8 cellular contexts compared by ENCODE assay signal in the genomic region with DNA sequence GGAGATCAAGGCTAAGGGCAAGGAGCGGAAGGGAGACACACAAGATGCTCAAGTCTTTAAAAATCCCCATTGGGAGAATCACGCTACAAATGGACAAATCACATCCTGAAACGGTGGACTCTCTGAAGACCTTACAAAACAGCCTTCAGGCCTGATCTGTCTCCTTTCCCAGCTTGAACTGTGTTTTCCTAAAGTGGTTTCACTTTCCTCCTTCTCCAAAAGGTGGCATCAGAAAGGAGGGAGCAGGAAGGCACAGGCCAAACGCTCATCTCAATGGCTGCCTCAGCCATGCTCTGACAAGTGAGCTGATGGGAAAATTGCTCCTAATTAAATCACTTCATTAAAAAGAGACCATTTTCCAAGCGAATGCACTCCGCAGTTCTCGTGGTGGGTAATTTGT. TPM values are rescaled to one million over a fixed set of nuclear protein-coding genes. Genes with fewer than 3 reads are reported as not detected.
DNase-seq lines count a peak whose midpoint lies in the region; ATAC-seq and TF ChIP-seq lines count a peak whose summit lies in the region.

No MANE protein-coding gene starts in this region.

- no peak overlapping the region for H3K27ac ChIP-seq in CD4-positive, alpha-beta T cell (ENCODE audit: low read depth, low read length)

- H3K27ac Mint-ChIP-seq in activated naive CD4-positive, alpha-beta T cell treated with anti-CD3 and anti-CD28 coated beads, Interleukin-2, amount 10 ng/mL, durations not matched to agents 7 days and 5 days = no peak overlapping the region
- no peak overlapping the region for H3K27ac Mint-ChIP-seq in CD4-positive, alpha-beta T cell

- H3K4me1 Mint-ChIP-seq in activated naive CD4-positive, alpha-beta T cell treated with anti-CD3 and anti-CD28 coated beads, Interleukin-2, amount 10 ng/mL, durations not matched to agents 7 days and 5 days = no peaks in the 10 kb centered on the region
- no peaks in the 10 kb centered on the region for H3K4me1 Mint-ChIP-seq in CD4-positive, alpha-beta T cell (ENCODE audit: low read depth)

- no peaks in the 10 kb centered on the region for H3K36me3 Mint-ChIP-seq in activated naive CD4-positive, alpha-beta T cell treated with anti-CD3 and anti-CD28 coated beads, Interleukin-2, amount 10 ng/mL, durations not matched to agents 7 days and 5 days
- H3K36me3 Mint-ChIP-seq in CD4-positive, alpha-beta T cell (ENCODE audit: low read depth) = no peaks in the 10 kb centered on the region

- no peaks in the 10 kb centered on the region for H3K4me1 ChIP-seq in mucosa of descending colon (ENCODE audit: low read depth)

- no peak overlapping the region for H3K4me3 Mint-ChIP-seq in activated naive CD4-positive, alpha-beta T cell treated with anti-CD3 and anti-CD28 coated beads, Interleukin-2, amount 10 ng/mL, durations not matched to agents 7 days and 5 days
- no peak overlapping the region for H3K4me3 Mint-ChIP-seq in CD4-positive, alpha-beta T cell

- CTCF ChIA-PET in activated naive CD4-positive, alpha-beta T cell treated with anti-CD3 and anti-CD28 coated beads, Interleukin-2, amount 10 ng/mL, durations not matched to agents 7 days and 5 days (lab: Charles Lee) = no interaction called here
- CTCF ChIA-PET in CD4-positive, alpha-beta T cell (lab: Charles Lee) = no interaction called here

- H3K9me3 Mint-ChIP-seq in activated naive CD4-positive, alpha-beta T cell treated with anti-CD3 and anti-CD28 coated beads, Interleukin-2, amount 10 ng/mL, durations not matched to agents 7 days and 5 days = no peaks in the 10 kb centered on the region
- no peaks in the 10 kb centered on the region for H3K9me3 Mint-ChIP-seq in CD4-positive, alpha-beta T cell

- POLR2A ChIA-PET in CD4-positive, alpha-beta T cell (lab: Charles Lee) = no interaction called here

- H3K9me3 ChIP-seq in mucosa of descending colon = no peaks in the 10 kb centered on the region
- no peaks in the 10 kb centered on the region for H3K9me3 ChIP-seq in CD4-positive, alpha-beta T cell (ENCODE audit: control insufficient read depth, low read length)

- peak; percentile 13 for DNase-seq in DMS114 treated with DMSO at 0.1 percent for 48 hours (lab: John Stamatoyannopoulos, UW; ENCODE audit: unreplicated experiment)
- DNase-seq in NCI-H2029 treated with DMSO at 0.1 percent for 48 hours (lab: John Stamatoyannopoulos, UW) = peak; percentile 54
- peak; percentile 86 for DNase-seq in brain pericyte (ENCODE audit: low read depth, low spot score)
- DNase-seq in mucosa of descending colon = peak in 1 of 3 donors; percentile 4
- DNase-seq in activated naive CD4-positive, alpha-beta T cell treated with anti-CD3 and anti-CD28 coated beads, Interleukin-2, amount 10 ng/mL, durations not matched to agents 7 days and 5 days = no peak
- no peak for DNase-seq in CD4-positive, alpha-beta T cell
- DNase-seq in Kasumi-1 (lab: John Stamatoyannopoulos, UW) = no peak

- TF ChIP-seq CTCF in mucosa of descending colon (IDR thresholded peaks at IDR 0.05) = no peak
- no peak for TF ChIP-seq CTCF in CD4-positive, alpha-beta T cell (IDR thresholded peaks at IDR 0.05)

- peaks cover 15% of the 10 kb centered on the region for H3K27me3 ChIP-seq in CD4-positive, alpha-beta T cell (ENCODE audit: control insufficient read depth, insufficient read depth, low read length)

- intact Hi-C loops in mucosa of descending colon (cut with DNase I, micrococcal nuclease) = no loop called here
- intact Hi-C loops in CD4-positive, alpha-beta T cell (cut with DNase I, micrococcal nuclease) = no loop called here

- ATAC-seq in mucosa of descending colon = peak; percentile 37
- ATAC-seq in GM18861 (IDR thresholded peaks at IDR 0.05; ENCODE audit: unreplicated experiment) = no peak
- ATAC-seq in CD4-positive, alpha-beta T cell (ENCODE audit: poor library complexity) = no peak

- peaks cover 22% of the 10 kb centered on the region for H3K27me3 Mint-ChIP-seq in activated naive CD4-positive, alpha-beta T cell treated with anti-CD3 and anti-CD28 coated beads, Interleukin-2, amount 10 ng/mL, durations not matched to agents 7 days and 5 days
- peaks cover 64% of the 10 kb centered on the region for H3K27me3 Mint-ChIP-seq in CD4-positive, alpha-beta T cell

- H3K36me3 ChIP-seq in mucosa of descending colon (ENCODE audit: low read depth) = no peaks in the 10 kb centered on the region

- H3K4me3 ChIP-seq in mucosa of descending colon = no peak overlapping the region

RNA-seq across cellular contexts. Expression of a gene that starts 47.7 kb away (rescaled TPM):
- 1 to 10 TPM; 5.4 to 8.8 (median 6.7) TPM for total RNA-seq in mucosa of descending colon
- 1 to 10 TPM; 6.0 to 6.4 TPM for total RNA-seq in CD4-positive, alpha-beta T cell

Comparison
In these comparisons a context has a peak if more than half of its experiments do, and no peak if none do; other contexts are left out.
1. DNase-seq: peak in DMS114 treated with DMSO at 0.1 percent for 48 hours (single experiment), NCI-H2029 treated with DMSO at 0.1 percent for 48 hours (single experiment) and brain pericyte (single experiment); none in activated naive CD4-positive, alpha-beta T cell treated with anti-CD3 and anti-CD28 coated beads, Interleukin-2, amount 10 ng/mL, durations not matched to agents 7 days and 5 days (single experiment), CD4-positive, alpha-beta T cell (0 of 10) and Kasumi-1 (0 of 2).